ENCODE assay signal across 33 cellular contexts in genomic region chr11:43709689-43710088, GRCh38.
"Had no signal": no experiment of that assay in that cellular context is flagged by ENCODE, and none has a peak within 500 bp of the region (broad histone marks: within the 10 kb centered on the region; RNA-seq: fewer than 3 reads in every experiment).

No MANE protein-coding gene starts in this region.

- H3K9me3 Mint-ChIP-seq: activated T-cell treated with anti-CD3 and anti-CD28 coated beads, Interleukin-2, amount 50 U/mL, for 72 hours had no signal

- H3K9me3 ChIP-seq: colonic mucosa, esophagus squamous epithelium had no signal

- DNase-seq: activated CD4-positive, alpha-beta memory T cell treated with anti-CD3 and anti-CD28 coated beads, Interleukin-2, amount 10 ng/mL, durations not matched to agents 7 days and 5 days; activated CD4-positive, alpha-beta T cell treated with anti-CD3 and anti-CD28 coated beads for 36 hours; activated CD4-positive, alpha-beta T cell treated with anti-CD3 and anti-CD28 coated beads, Interleukin-2, amount 10 ng/mL, durations not matched to agents 24 days and 14 days; activated CD4-positive, CD25-positive, alpha-beta regulatory T cell; activated CD4-positive, CD25-positive, alpha-beta regulatory T cell treated with anti-CD3 and anti-CD28 coated beads, Interleukin-2, amount 50 U/mL, for 72 hours; activated CD8-positive, alpha-beta memory T cell treated with anti-CD3 and anti-CD28 coated beads, Interleukin-2, amount 50 U/mL, for 48 hours; activated gamma-delta T cell; activated naive CD4-positive, alpha-beta T cell; activated naive CD4-positive, alpha-beta T cell treated with anti-CD3 and anti-CD28 coated beads, Interleukin-2, amount 50 U/mL, for 16 hours; activated T-cell treated with anti-CD3 and anti-CD28 coated beads for 4 hours; activated T-cell treated with anti-CD3 and anti-CD28 coated beads, Interleukin-2, amount 50 U/mL, for 24 hours; activated T-cell treated with anti-CD3 and anti-CD28 coated beads, Interleukin-2, amount 50 U/mL, for 72 hours; amniotic stem cell; anterior cingulate cortex; brain microvascular endothelial cell; central memory CD4-positive, alpha-beta T cell; cerebellar nuclear complex; colonic mucosa; effector CD8-positive, alpha-beta T cell; esophagus squamous epithelium; foreskin fibroblast; head of caudate nucleus; T-helper 1 cell; T-helper 17 cell; T1000; WERI-Rb-1 had no signal

- H3K36me3 ChIP-seq: brain microvascular endothelial cell, colonic mucosa, esophagus squamous epithelium, WERI-Rb-1 had no signal

- H3K27ac ChIP-seq: brain microvascular endothelial cell, colonic mucosa, epithelial cell of prostate, esophagus squamous epithelium, WERI-Rb-1 had no signal

- ATAC-seq: activated CD4-positive, alpha-beta T cell treated with anti-CD3 and anti-CD28 coated beads for 36 hours; activated T-cell treated with anti-CD3 and anti-CD28 coated beads, Interleukin-2, amount 50 U/mL, for 72 hours; T-helper 17 cell had no signal

- H3K4me3 ChIP-seq: colonic mucosa, esophagus squamous epithelium had no signal

- H3K27me3 ChIP-seq: brain microvascular endothelial cell, colonic mucosa, esophagus squamous epithelium had no signal

- FAIRE-seq: astrocyte, endometrium, endothelial cell of umbilical vein, frontal cortex had no signal

- H3K4me1 ChIP-seq: colonic mucosa, esophagus squamous epithelium had no signal

- H3K27ac Mint-ChIP-seq: activated CD4-positive, alpha-beta memory T cell treated with anti-CD3 and anti-CD28 coated beads, Interleukin-2, amount 10 ng/mL, durations not matched to agents 7 days and 5 days; activated CD4-positive, alpha-beta T cell treated with anti-CD3 and anti-CD28 coated beads for 36 hours; activated CD4-positive, alpha-beta T cell treated with anti-CD3 and anti-CD28 coated beads, Interleukin-2, amount 10 ng/mL, durations not matched to agents 24 days and 14 days; activated naive CD8-positive, alpha-beta T cell; activated T-cell treated with anti-CD3 and anti-CD28 coated beads, Interleukin-2, amount 50 U/mL, for 24 hours; activated T-cell treated with anti-CD3 and anti-CD28 coated beads, Interleukin-2, amount 50 U/mL, for 72 hours; T-helper 17 cell; T-helper 2 cell treated with Interferon-gamma antibody and Interleukin-4, amounts not matched to agents 5 μg/mL and 100 μg/mL, for 36 hours had no signal

- H3K4me3 Mint-ChIP-seq: activated CD4-positive, alpha-beta memory T cell treated with anti-CD3 and anti-CD28 coated beads, Interleukin-2, amount 10 ng/mL, durations not matched to agents 7 days and 5 days; activated CD4-positive, alpha-beta T cell treated with anti-CD3 and anti-CD28 coated beads for 36 hours; activated CD4-positive, alpha-beta T cell treated with anti-CD3 and anti-CD28 coated beads, Interleukin-2, amount 10 ng/mL, durations not matched to agents 24 days and 14 days; activated naive CD8-positive, alpha-beta T cell; activated T-cell treated with anti-CD3 and anti-CD28 coated beads, Interleukin-2, amount 50 U/mL, for 24 hours; activated T-cell treated with anti-CD3 and anti-CD28 coated beads, Interleukin-2, amount 50 U/mL, for 72 hours; T-helper 17 cell; T-helper 2 cell treated with Interferon-gamma antibody and Interleukin-4, amounts not matched to agents 5 μg/mL and 100 μg/mL, for 36 hours had no signal

- H3K27me3 Mint-ChIP-seq: activated CD4-positive, alpha-beta memory T cell treated with anti-CD3 and anti-CD28 coated beads, Interleukin-2, amount 10 ng/mL, durations not matched to agents 7 days and 5 days; activated CD4-positive, alpha-beta T cell treated with anti-CD3 and anti-CD28 coated beads for 36 hours; activated CD4-positive, alpha-beta T cell treated with anti-CD3 and anti-CD28 coated beads, Interleukin-2, amount 10 ng/mL, durations not matched to agents 24 days and 14 days; activated naive CD8-positive, alpha-beta T cell; activated T-cell treated with anti-CD3 and anti-CD28 coated beads, Interleukin-2, amount 50 U/mL, for 24 hours; T-helper 17 cell had no signal
